1 cellular context compared by ENCODE assay signal in genomic region chr2:25982273-25982967, GRCh38.
TF ChIP-seq lines count a peak whose summit lies in the region.

Gene KIF3C (minus strand): TSS chr2:25982497. CDS start chr2:25981917, 580 bp downstream.

TF ChIP-seq in K562, 482 proteins besides CTCF, POLR2A, EP300 and RAD21 (continued from another document and continues in another):
- TF ChIP-seq HIVEP1 (CRISPR knock-in tag; IDR thresholded peaks at IDR 0.05) (no peak), KLF1 (tag; IDR thresholded peaks at IDR 0.05) (0 out of 2 replicates have a peak, but pooled peaks have one; percentile 24), NR2C1 (IDR thresholded peaks at IDR 0.05) (no peak), NR2C1 (tag; IDR thresholded peaks at IDR 0.05) (peak; percentile 56; the same call in 1 of the 2 replicates), MAZ (CRISPR knock-in tag; conservative IDR thresholded peaks at IDR 0.05 in 1 of 2, IDR thresholded peaks at IDR 0.05 in 1 of 2) (peak; percentile 46 to 47; a peak in 2 of 4 replicates), ELF4 (CRISPR knock-in tag; IDR thresholded peaks at IDR 0.05) (no peak), SIN3A (IDR thresholded peaks at IDR 0.05; ENCODE audit: borderline replicate concordance in 2 of 2, control insufficient read depth in 1 of 2, low read depth in 2 of 2, low read length in 2 of 2) (peak; percentile 37 to 63; a peak in 2 of 4 replicates), SAP30 (IDR thresholded peaks at IDR 0.05; ENCODE audit: borderline replicate concordance, insufficient read depth, low read depth, low read length, poor library complexity, severe bottlenecking) (peak; percentile 73), HMGXB4 (CRISPR knock-in tag; IDR thresholded peaks at IDR 0.05) (no peak), RBFOX2 (IDR thresholded peaks at IDR 0.05; ENCODE audit: low read depth, low read length) (peak; percentile 82), ATF7 (IDR thresholded peaks at IDR 0.05) (peak; percentile 43), HCFC1 (IDR thresholded peaks at IDR 0.05; ENCODE audit: low read depth, low read length) (peak; percentile 89), CREB1 (IDR thresholded peaks at IDR 0.05) (no peak), CREB1 (CRISPR knock-in tag; IDR thresholded peaks at IDR 0.05) (0 out of 2 replicates have a peak, but pooled peaks have one; percentile 31), ATF3 (IDR thresholded peaks at IDR 0.05) (no peak), ATF3 (CRISPR knock-in tag; conservative IDR thresholded peaks at IDR 0.05) (no peak), POLR2G (IDR thresholded peaks at IDR 0.05; ENCODE audit: low read depth, low read length) (peak; percentile 85), ZNF407 (IDR thresholded peaks at IDR 0.05; ENCODE audit: low read depth) (peak; percentile 81), ZNF143 (CRISPR knock-in tag; IDR thresholded peaks at IDR 0.05) (peak; percentile 87), NR2C2 (CRISPR knock-in tag; IDR thresholded peaks at IDR 0.05) (no peak), NR2C2 (tag; IDR thresholded peaks at IDR 0.05) (peak; percentile 71), NCOA1 (IDR thresholded peaks at IDR 0.05; ENCODE audit: low read depth) (peak; percentile 11; the same call in 1 of the 2 replicates), POLR2B (IDR thresholded peaks at IDR 0.05; ENCODE audit: low read depth, partially characterized antibody) (peak; percentile 48), ZBTB5 (IDR thresholded peaks at IDR 0.05) (no peak), JUND (IDR thresholded peaks at IDR 0.05; ENCODE audit: borderline replicate concordance, low read depth, low read length) (0 out of 2 replicates have a peak, but pooled peaks have one; percentile 9), JUND (tag; IDR thresholded peaks at IDR 0.05; ENCODE audit: borderline replicate concordance, low read depth, low read length) (no peak), ARNT (IDR thresholded peaks at IDR 0.05) (no peak), SIX5 (IDR thresholded peaks at IDR 0.05; ENCODE audit: borderline replicate concordance in 1 of 2, insufficient read depth in 1 of 2, low read depth in 1 of 2, low read length in 2 of 2) (peak; percentile 59 to 63; a peak in 3 of 4 replicates), KDM5B (IDR thresholded peaks at IDR 0.05; ENCODE audit: insufficient replicate concordance, low read depth, low read length) (peak; percentile 14), EGR1 (conservative IDR thresholded peaks at IDR 0.05) (peak; percentile 70), GABPA (tag; conservative IDR thresholded peaks at IDR 0.05; ENCODE audit: low read depth) (no peak), ZBTB9 (CRISPR knock-in tag; IDR thresholded peaks at IDR 0.05) (peak; percentile 47; the same call in 1 of the 2 replicates), EP400 (IDR thresholded peaks at IDR 0.05) (peak; percentile 39; the same call in 1 of the 2 replicates), FOXK2 (conservative IDR thresholded peaks at IDR 0.05 in 1 of 2, IDR thresholded peaks at IDR 0.05 in 1 of 2; ENCODE audit: low read depth in 2 of 2) (0 out of 4 replicates have a peak, but pooled peaks of 1 of the 2 experiments have one; percentile 39), PRDM10 (IDR thresholded peaks at IDR 0.05; ENCODE audit: partially characterized antibody) (peak; percentile 94), TAF1 (IDR thresholded peaks at IDR 0.05; ENCODE audit: control insufficient read depth, extremely low read depth, insufficient read depth, low read length, severe bottlenecking) (peak; percentile 77), CXXC5 (CRISPR knock-in tag; IDR thresholded peaks at IDR 0.05) (peak; percentile 50), TBP (optimal IDR thresholded peaks at IDR 0.05; ENCODE audit: low read depth, low read length) (peak; percentile 42), CREBBP (IDR thresholded peaks at IDR 0.05; ENCODE audit: low read depth, low read length) (no peak), SREBF1 (IDR thresholded peaks at IDR 0.05; ENCODE audit: borderline replicate concordance, low read depth, low read length) (peak; percentile 91; the same call in 1 of the 2 replicates), VEZF1 (CRISPR knock-in tag; IDR thresholded peaks at IDR 0.05) (peak; percentile 87; the same call in 1 of the 2 replicates)
